8 cellular contexts compared by ENCODE assay signal in genomic region chr1:37860346-37860666, GRCh38. TPM values are rescaled to one million over a fixed set of nuclear protein-coding genes. Genes with fewer than 3 reads are reported as not detected.
DNase-seq lines count a peak whose midpoint lies in the region; ATAC-seq and TF ChIP-seq lines count a peak whose summit lies in the region.

No MANE protein-coding gene starts in this region.

- H3K27ac ChIP-seq in AG04450 (ENCODE audit: low read depth, low read length), result peak overlapping the region; percentile 86
- H3K27ac ChIP-seq in Karpas-422 (ENCODE audit: low read length), result no peak overlapping the region
- peak overlapping the region; percentile 70 for H3K27ac ChIP-seq in cingulate gyrus (ENCODE audit: low read depth, low read length)

- peak overlapping the region in 4 of 6 donors; percentile 90 to 99 (median 98) for H3K27ac Mint-ChIP-seq in naive B cell

- H3K36me3 ChIP-seq in Karpas-422 (ENCODE audit: insufficient read depth, low read length), result peaks cover 23% of the 10 kb centered on the region; the same call in 1 of the 2 replicates

- POLR2A ChIA-PET in AG04450 (lab: Yijun Ruan, JAX), result interaction anchor here (2.0 kb wide), 1 partner anchor 52 kb away, joined by 22 read pairs; the partner anchor contains the start of genes C1orf122 and YRDC

- CTCF ChIA-PET in AG04450 (lab: Charles Lee), result interaction anchor here (0.6 to 3.7 kb wide), 52 partner anchors 8 to 1211 kb away, joined by 3 to 70 read pairs (median 7); partner anchors contain the start of genes C1orf122, CDCA8, INPP5B and MEAF6

- H3K9me3 ChIP-seq in AG04450 (ENCODE audit: control insufficient read depth, insufficient read depth, low read length) (no peaks in the 10 kb centered on the region; the same call in 1 of the 2 replicates), Karpas-422 (ENCODE audit: low read length) (no peaks in the 10 kb centered on the region)

- peaks cover 5 to 6% of the 10 kb centered on the region in 2 donors for H3K36me3 Mint-ChIP-seq in naive B cell

- H3K9me3 Mint-ChIP-seq in naive B cell, result no peaks in the 10 kb centered on the region

- H3K27me3 ChIP-seq in AG04450 (ENCODE audit: control insufficient read depth, insufficient read depth, low read length) (no peaks in the 10 kb centered on the region), Karpas-422 (ENCODE audit: low read length) (no peaks in the 10 kb centered on the region)

- H3K27me3 Mint-ChIP-seq in naive B cell, result no peaks in the 10 kb centered on the region

- H3K4me2 ChIP-seq in Karpas-422 (ENCODE audit: low read depth, low read length, poor library complexity, severe bottlenecking), result peak overlapping the region; percentile 90

- no peak for TF ChIP-seq CTCF in AG04450 (IDR thresholded peaks at IDR 0.05; ENCODE audit: low read depth, low read length)

- H3K4me1 Mint-ChIP-seq in naive B cell, result peaks cover 23 to 38% (median 23%) of the 10 kb centered on the region in 3 donors

- H3K9me2 ChIP-seq in Karpas-422 (replicated peaks; ENCODE audit: insufficient read depth, low read length), result no peaks in the 10 kb centered on the region

- H3K4me1 ChIP-seq in Karpas-422 (ENCODE audit: low read length), result peaks cover 31% of the 10 kb centered on the region

- ATAC-seq in naive B cell (ENCODE audit: low read depth in 2 of 2) (no peak), GM21447 (IDR thresholded peaks at IDR 0.05; ENCODE audit: unreplicated experiment) (no peak), GM21825 (IDR thresholded peaks at IDR 0.05; ENCODE audit: unreplicated experiment) (no peak), GM21515 (IDR thresholded peaks at IDR 0.05; ENCODE audit: unreplicated experiment) (no peak)

- DNase-seq in AG04450 (ENCODE audit: low read depth, low spot score) (no peak), Karpas-422 (no peak), naive B cell (no peak), DMS153 treated with DMSO at 0.1 percent for 48 hours (lab: John Stamatoyannopoulos, UW; ENCODE audit: unreplicated experiment) (no peak)

- no peak overlapping the region for H2AFZ ChIP-seq in Karpas-422 (ENCODE audit: low read length)

- peak overlapping the region; percentile 93 to 100 (median 98) for H3K4me3 Mint-ChIP-seq in naive B cell

- H3K79me2 ChIP-seq in Karpas-422 (ENCODE audit: low read length), result peaks cover 38% of the 10 kb centered on the region

- H3K4me3 ChIP-seq in AG04450 (ENCODE audit: low read depth, low read length) (peak overlapping the region; percentile 100), Karpas-422 (ENCODE audit: low read length) (peak overlapping the region; percentile 91)

- H4K20me1 ChIP-seq in Karpas-422 (ENCODE audit: insufficient read depth, low read depth, low read length), result peaks cover 5% of the 10 kb centered on the region; the same call in 1 of the 2 replicates

- peak overlapping the region; percentile 88 for H3K9ac ChIP-seq in Karpas-422 (ENCODE audit: low read length)

RNA-seq across cellular contexts. Expression of gene MTF1, which starts 0.9 kb away (rescaled TPM):
- polyA plus RNA-seq in AG04450 (2011; rRNA removed) (6.8 and 8.6 TPM in 2 replicates), naive B cell (ENCODE audit: low read depth in 6 of 6) (10 to 100 TPM in 5 of 6 donors, 1 to 10 TPM in 1; 8.7 to 29.9 (median 25.2) TPM)
- polyA minus RNA-seq in AG04450 (2011; rRNA and poly(A)+ RNA removed), result 11.2 and 13.0 TPM in 2 replicates
- 2.3 and 5.1 TPM in 2 replicates for total RNA-seq in Karpas-422 (2014; rRNA removed; shearing (Covaris generic); ENCODE audit: low replicate concordance)

RNA-seq across cellular contexts. Expression of gene YRDC, which starts 52.3 kb away (rescaled TPM):
- polyA plus RNA-seq in AG04450 (2011; rRNA removed) (15.2 and 15.6 TPM in 2 replicates), naive B cell (ENCODE audit: low read depth in 6 of 6) (10 to 100 TPM; 21.3 to 52.0 (median 29.6) TPM)
- 8.3 and 9.7 TPM in 2 replicates for polyA minus RNA-seq in AG04450 (2011; rRNA and poly(A)+ RNA removed)
- total RNA-seq in Karpas-422 (2014; rRNA removed; shearing (Covaris generic); ENCODE audit: low replicate concordance), result 17.6 and 21.8 TPM in 2 replicates

RNA-seq across cellular contexts. Expression of gene C1orf122, which starts 52.7 kb away (rescaled TPM):
- polyA plus RNA-seq in AG04450 (2011; rRNA removed) (26.0 and 30.3 TPM in 2 replicates), naive B cell (ENCODE audit: low read depth in 6 of 6) (10 to 100 TPM; 23.3 to 32.1 (median 26.7) TPM)
- 8.2 and 8.8 TPM in 2 replicates for polyA minus RNA-seq in AG04450 (2011; rRNA and poly(A)+ RNA removed)
- 26.2 and 56.2 TPM in 2 replicates for total RNA-seq in Karpas-422 (2014; rRNA removed; shearing (Covaris generic); ENCODE audit: low replicate concordance)
